8 cellular contexts compared by ENCODE assay signal in genomic region chr16:2753523-2754020, GRCh38. TPM values are rescaled to one million over a fixed set of nuclear protein-coding genes. Genes with fewer than 3 reads are reported as not detected.
DNase-seq lines count a peak whose midpoint lies in the region; ATAC-seq, FAIRE-seq and TF ChIP-seq lines count a peak whose summit lies in the region.

No MANE protein-coding gene starts in this region.

- H3K27me3 ChIP-seq in heart left ventricle, result no peaks in the 10 kb centered on the region
- H3K27me3 ChIP-seq in GM12878 (replicated peaks in 1 of 2; ENCODE audit: control insufficient read depth in 2 of 2, insufficient read depth in 2 of 2, low read length in 1 of 2), result no peaks in the 10 kb centered on the region
- H3K27me3 ChIP-seq in liver (ENCODE audit: control insufficient read depth in 4 of 4, insufficient read depth in 4 of 4, low read length in 3 of 4), result no peaks in the 10 kb centered on the region
- H3K27me3 ChIP-seq in tibial artery, result no peaks in the 10 kb centered on the region

- H3K9ac ChIP-seq in GM12878 (ENCODE audit: control insufficient read depth, insufficient read depth, low read length) (peak overlapping the region; percentile 98), liver (ENCODE audit: low read depth in 1 of 2, low read length in 2 of 2) (peak overlapping the region; percentile 89 to 92)

- peaks cover 72% of the 10 kb centered on the region for H3K79me2 ChIP-seq in GM12878 (ENCODE audit: control insufficient read depth, insufficient read depth, low read length)

- TF ChIP-seq POLR2A in heart left ventricle (IDR thresholded peaks at IDR 0.05) (no peak), GM12878 (IDR thresholded peaks at IDR 0.05; ENCODE audit: low read depth, low read length) (no peak)

- TF ChIP-seq RAD21 in GM12878 (IDR thresholded peaks at IDR 0.05; ENCODE audit: insufficient read depth, low read depth, low read length), result no peak
- TF ChIP-seq RAD21 in liver (IDR thresholded peaks at IDR 0.05), result no peak

- in situ Hi-C loops in GM12878 (cut with MboI), result no loop called here
- in situ Hi-C loops in G401 (cut with HindIII; ENCODE audit: low sequenced_read_pairs), result no loop called here

- peaks cover 29% of the 10 kb centered on the region for H4K20me1 ChIP-seq in GM12878 (ENCODE audit: control insufficient read depth, insufficient read depth)

- H2AFZ ChIP-seq in GM12878 (ENCODE audit: control insufficient read depth, low read depth, low read length), result no peak overlapping the region

- TF ChIP-seq CTCF in heart left ventricle (IDR thresholded peaks at IDR 0.05), result no peak
- TF ChIP-seq CTCF in GM12878 (IDR thresholded peaks at IDR 0.05 in 2 of 3, conservative IDR thresholded peaks at IDR 0.05 in 1 of 3; ENCODE audit: control insufficient read depth in 2 of 3, extremely low read depth in 1 of 3, insufficient read depth in 1 of 3, low read depth in 3 of 3, low read length in 3 of 3), result no peak
- TF ChIP-seq CTCF in liver (IDR thresholded peaks at IDR 0.05; ENCODE audit: low read depth, low read length, missing input control), result no peak
- TF ChIP-seq CTCF in tibial artery (IDR thresholded peaks at IDR 0.05), result no peak

- H3K27ac ChIP-seq in heart left ventricle, result peak overlapping the region in 11 of 12 donors; percentile 97 to 100 (median 98)
- peak overlapping the region; percentile 99 for H3K27ac ChIP-seq in GM12878 (ENCODE audit: control insufficient read depth, insufficient read depth)
- peak overlapping the region; percentile 94 to 98 for H3K27ac ChIP-seq in liver (ENCODE audit: low read depth in 1 of 2, low read length in 2 of 2)
- peak overlapping the region; percentile 89 to 100 for H3K27ac ChIP-seq in tibial artery

- H3K4me1 ChIP-seq in heart left ventricle (peaks cover 11 to 53% (median 47%) of the 10 kb centered on the region in 12 donors), GM12878 (ENCODE audit: control insufficient read depth, insufficient read depth, low read length) (peaks cover 17% of the 10 kb centered on the region; the same call in 1 of the 2 replicates), liver (ENCODE audit: control insufficient read depth in 4 of 4, insufficient read depth in 4 of 4, low read length in 3 of 4) (peaks cover 14 to 44% (median 25%) of the 10 kb centered on the region in 4 donors), tibial artery (peaks cover 0 to 52% (median 37%) of the 10 kb centered on the region in 4 donors)

- no peak for TF ChIP-seq EP300 in GM12878 (IDR thresholded peaks at IDR 0.05; ENCODE audit: borderline replicate concordance in 1 of 2, control insufficient read depth in 1 of 2, low read depth in 2 of 2, low read length in 2 of 2)

- POLR2A ChIA-PET in GM12878 (lab: Charles Lee), result interaction anchor here (0.5 to 3.3 kb wide), 3 partner anchors 24 to 71 kb away, joined by 5 to 27 read pairs (median 5); partner anchors contain the start of genes ELOB and KCTD5

- DNase-seq in heart left ventricle (peak in 1 of 5 donors; percentile 33), Right ventricle myocardium inferior (ENCODE audit: missing footprints) (no peak), GM12878 (ENCODE audit: low read depth, low spot score) (no peak), tibial artery (no peak), G401 (ENCODE audit: low spot score) (no peak)

- H3K36me3 ChIP-seq in heart left ventricle, result peaks cover 0 to 29% (median 23%) of the 10 kb centered on the region in 9 donors
- peaks cover 15 to 27% of the 10 kb centered on the region in 2 experiments for H3K36me3 ChIP-seq in GM12878 (ENCODE audit: control insufficient read depth in 2 of 2, insufficient read depth in 2 of 2, low read length in 1 of 2)
- H3K36me3 ChIP-seq in liver (ENCODE audit: control insufficient read depth in 4 of 4, insufficient read depth in 3 of 4, low read depth in 1 of 4, low read length in 3 of 4), result peaks cover 8 to 19% (median 18%) of the 10 kb centered on the region in 4 donors
- peaks cover 14 to 26% (median 15%) of the 10 kb centered on the region in 3 donors for H3K36me3 ChIP-seq in tibial artery

- H3K9me3 ChIP-seq in heart left ventricle (no peaks in the 10 kb centered on the region), GM12878 (replicated peaks; ENCODE audit: control insufficient read depth, insufficient read depth, low read length) (no peaks in the 10 kb centered on the region; the same call in 2 of the 3 replicates), liver (ENCODE audit: control insufficient read depth in 4 of 4, low read length in 3 of 4) (no peaks in the 10 kb centered on the region), tibial artery (no peaks in the 10 kb centered on the region)

- SMC1A ChIA-PET in GM12878 (lab: Charles Lee; ENCODE audit: uncharacterized antibody, unreplicated experiment), result interaction anchor here (2.8 kb wide), 1 partner anchor 25 kb away, joined by 7 read pairs; no protein-coding TSS in a partner anchor

- H3K4me3 ChIP-seq in heart left ventricle (peak overlapping the region; percentile 56 to 99 (median 88)), GM12878 (peak overlapping the region; percentile 98), liver (ENCODE audit: low read depth in 1 of 3, low read length in 3 of 3) (peak overlapping the region; percentile 83 to 88 (median 88)), tibial artery (peak overlapping the region; percentile 84 to 90)

- no peak for FAIRE-seq in GM12878 (lab: Jason Lieb, UNC)

- H3K4me2 ChIP-seq in GM12878 (ENCODE audit: control insufficient read depth, insufficient read depth), result peak overlapping the region; percentile 78

- intact Hi-C loops in heart left ventricle (cut with DNase I) (loop anchor here in 6 of 10 donors (2.0 to 10.0 kb wide), 5 partner anchors 15 to 79 kb away; partner anchors contain the start of genes ELOB (in 4 of the 6) and KCTD5 (in 1 of the 6)), Right ventricle myocardium inferior (cut with DNase I) (loop anchor here (2.0 kb wide), 1 partner anchor 115 kb away; no protein-coding TSS in a partner anchor), GM12878 (cut with micrococcal nuclease; ENCODE audit: unreplicated experiment) (loop anchor here (2.0 kb wide), 1 partner anchor 23 kb away; the partner anchor contains the start of gene ELOB), tibial artery (cut with DNase I; ENCODE audit: low total_unique reads) (loop anchor here (2.0 kb wide), 1 partner anchor 23 kb away; the partner anchor contains the start of gene ELOB)

- RAD21 ChIA-PET in GM12878 (lab: Charles Lee; ENCODE audit: unreplicated experiment), result interaction anchor here (0.6 to 1.3 kb wide), 6 partner anchors 21 to 1458 kb away, joined by 3 to 4 read pairs (median 3); partner anchors contain the start of genes ELOB and PRSS27

- no TSS peak for BruUV-seq in GM12878 (replicated peaks; lab: Mats Ljungman, UMichigan)

- 1 to 2% (median 1%) methylated on average over 17 of the region's 17 CpGs for WGBS in heart left ventricle, 4 donors
- under 1% methylated on average over 17 of the region's 17 CpGs for WGBS in GM12878 (ENCODE audit: insufficient coverage, insufficient replicate concordance, low lambda C conversion rate, missing lambda C conversion rate)
- WGBS in liver, result under 1% methylated on average over 17 of the region's 17 CpGs

- CTCF ChIA-PET in GM12878 (lab: Yijun Ruan, JAX), result no interaction called here

- ATAC-seq in heart left ventricle (no peak), Right ventricle myocardium inferior (no peak), GM12878 (no peak), GM19455 (IDR thresholded peaks at IDR 0.05; ENCODE audit: unreplicated experiment) (no peak), HG03442 (IDR thresholded peaks at IDR 0.05; ENCODE audit: unreplicated experiment) (no peak)

RNA-seq across cellular contexts. Expression of gene SRRM2, which starts 1.1 kb away (rescaled TPM):
- total RNA-seq in heart left ventricle, result 100 to 1,000 TPM; 112 to 315 (median 233) TPM
- 100 to 1,000 TPM; 196 to 540 TPM for polyA plus RNA-seq in heart left ventricle
- 239 TPM for total RNA-seq in Right ventricle myocardium inferior
- total RNA-seq in GM12878 (2013; cell fraction: nucleolus; rRNA removed), result 433 and 461 TPM in 2 replicates
- 45.0 and 58.5 TPM in 2 replicates for total RNA-seq in GM12878 (2014; rRNA removed)
- 66.4 and 68.1 TPM in 2 replicates for total RNA-seq in GM12878 (2014; rRNA removed; fragmentation: Illumina TruSeq; extraction: Trizol)
- 420 and 483 TPM in 2 replicates for total RNA-seq in GM12878 (2021)
- polyA plus RNA-seq in GM12878 (2011; ENCODE audit: low read depth), result 162 TPM
- 96.5 and 129 TPM in 2 replicates for polyA plus RNA-seq in GM12878 (2011; rRNA removed)
- 199 and 209 TPM in 2 replicates for polyA plus RNA-seq in GM12878 (2011; cell fraction: cytosol; rRNA removed)
- polyA plus RNA-seq in GM12878 (2011; cell fraction: nucleus; rRNA removed), result 2,282 and 3,207 TPM in 2 replicates
- polyA plus RNA-seq in GM12878 (2012), result 479 and 774 TPM in 2 replicates
- polyA plus RNA-seq in GM12878 (2014; fragmentation: Illumina TruSeq; extraction: Trizol), result 402 and 463 TPM in 2 replicates
- 10 to 100 TPM; 30.1 to 73.0 TPM for polyA plus RNA-seq in GM12878 (2014; fragmentation: Nextera tagmentation; extraction: Ambion mirVana)
- polyA plus RNA-seq in GM12878 (2014; rRNA removed), result 502 and 661 TPM in 2 replicates
- 100 to 1,000 TPM; 262 to 266 TPM for polyA plus RNA-seq in GM12878 (2016; fragmentation: Nextera tagmentation; extraction: Ambion mirVana)
- 68.3 and 115 TPM in 2 replicates for polyA minus RNA-seq in GM12878 (2011; rRNA and poly(A)+ RNA removed)
- 104 and 110 TPM in 2 replicates for polyA minus RNA-seq in GM12878 (2011; cell fraction: cytosol; rRNA and poly(A)+ RNA removed)
- 146 and 241 TPM in 2 replicates for polyA minus RNA-seq in GM12878 (2011; cell fraction: nucleus; rRNA and poly(A)+ RNA removed)
- 100 to 1,000 TPM in 1 of 2 donors, 10 to 100 TPM in 1; 84.8 to 119 TPM for total RNA-seq in liver
- 100 to 1,000 TPM; 147 to 199 TPM for polyA plus RNA-seq in liver
- total RNA-seq in G401 (2014; rRNA removed; shearing (Covaris generic)), result 23.0 and 44.7 TPM in 2 replicates

RNA-seq across cellular contexts. Expression of gene ELOB, which starts 23.5 kb away (rescaled TPM):
- total RNA-seq in heart left ventricle (1,000 to 10,000 TPM in 1 of 9 donors, 100 to 1,000 TPM in 8; 213 to 1,067 (median 294) TPM), Right ventricle myocardium inferior (336 TPM), GM12878 (2014; rRNA removed) (177 and 258 TPM in 2 replicates), GM12878 (2014; rRNA removed; fragmentation: Illumina TruSeq; extraction: Trizol) (133 and 154 TPM in 2 replicates), GM12878 (2021) (211 and 219 TPM in 2 replicates), liver (100 to 1,000 TPM; 114 to 395 TPM)
- polyA plus RNA-seq in heart left ventricle (100 to 1,000 TPM; 462 to 926 TPM), GM12878 (2011; rRNA removed) (72.8 and 219 TPM in 2 replicates), GM12878 (2014; fragmentation: Illumina TruSeq; extraction: Trizol) (5.0 and 86.9 TPM in 2 replicates), GM12878 (2014; fragmentation: Nextera tagmentation; extraction: Ambion mirVana) (100 to 1,000 TPM; 752 to 823 TPM), GM12878 (2014; rRNA removed) (268 and 337 TPM in 2 replicates), GM12878 (2016; fragmentation: Nextera tagmentation; extraction: Ambion mirVana) (100 to 1,000 TPM; 487 to 534 TPM), liver (100 to 1,000 TPM; 252 to 374 TPM)
- 6.4 and 12.2 TPM in 2 replicates for total RNA-seq in GM12878 (2013; cell fraction: nucleolus; rRNA removed)
- 321 TPM for polyA plus RNA-seq in GM12878 (2011; ENCODE audit: low read depth)
- polyA plus RNA-seq in GM12878 (2011; cell fraction: cytosol; rRNA removed), result 556 and 601 TPM in 2 replicates
- 162 and 166 TPM in 2 replicates for polyA plus RNA-seq in GM12878 (2011; cell fraction: nucleus; rRNA removed)
- polyA plus RNA-seq in GM12878 (2012), result 162 and 263 TPM in 2 replicates
- polyA minus RNA-seq in GM12878 (2011; rRNA and poly(A)+ RNA removed), result 84.6 and 103 TPM in 2 replicates
- 44.1 and 53.4 TPM in 2 replicates for polyA minus RNA-seq in GM12878 (2011; cell fraction: cytosol; rRNA and poly(A)+ RNA removed)
- 17.8 and 20.5 TPM in 2 replicates for polyA minus RNA-seq in GM12878 (2011; cell fraction: nucleus; rRNA and poly(A)+ RNA removed)
- total RNA-seq in G401 (2014; rRNA removed; shearing (Covaris generic)), result 178 and 250 TPM in 2 replicates

RNA-seq across cellular contexts. Expression of gene PRSS27, which starts 33.5 kb away (rescaled TPM):
- total RNA-seq in heart left ventricle (1 to 10 TPM in 1 of 9 donors, under 1 TPM in 5, not detected in 3; 0.19 to 1.3 (median 0.53) TPM), Right ventricle myocardium inferior (0.30 TPM), GM12878 (2014; rRNA removed) (0.71 and 1.4 TPM in 2 replicates), GM12878 (2014; rRNA removed; fragmentation: Illumina TruSeq; extraction: Trizol) (0.27 and 0.37 TPM in 2 replicates), GM12878 (2021) (0.97 and 1.8 TPM in 2 replicates), liver (1 to 10 TPM in 1 of 2 donors, under 1 TPM in 1; 0.05 to 1.5 TPM)
- polyA plus RNA-seq in heart left ventricle (under 1 TPM; 0.25 to 0.38 TPM), GM12878 (2011; rRNA removed) (0.49 and 0.65 TPM in 2 replicates), GM12878 (2014; fragmentation: Illumina TruSeq; extraction: Trizol) (0.18 TPM in 1 of 2 replicates, not detected in the other), GM12878 (2014; fragmentation: Nextera tagmentation; extraction: Ambion mirVana) (not detected), GM12878 (2014; rRNA removed) (0.86 and 1.8 TPM in 2 replicates), GM12878 (2016; fragmentation: Nextera tagmentation; extraction: Ambion mirVana) (under 1 TPM; 0.21 to 0.36 TPM), liver (under 1 TPM in 1 of 2 donors, not detected in 1; 0.22 TPM)
- 3.9 and 4.2 TPM in 2 replicates for total RNA-seq in GM12878 (2013; cell fraction: nucleolus; rRNA removed)
- 0.58 TPM for polyA plus RNA-seq in GM12878 (2011; ENCODE audit: low read depth)
- 1.5 and 2.6 TPM in 2 replicates for polyA plus RNA-seq in GM12878 (2011; cell fraction: cytosol; rRNA removed)
- polyA plus RNA-seq in GM12878 (2011; cell fraction: nucleus; rRNA removed), result 4.2 and 4.3 TPM in 2 replicates
- polyA plus RNA-seq in GM12878 (2012), result 0.90 and 1.6 TPM in 2 replicates
- polyA minus RNA-seq in GM12878 (2011; rRNA and poly(A)+ RNA removed), result 0.37 and 1.6 TPM in 2 replicates
- polyA minus RNA-seq in GM12878 (2011; cell fraction: cytosol; rRNA and poly(A)+ RNA removed), result 0.83 and 1.5 TPM in 2 replicates
- 0.60 and 1.1 TPM in 2 replicates for polyA minus RNA-seq in GM12878 (2011; cell fraction: nucleus; rRNA and poly(A)+ RNA removed)
- total RNA-seq in G401 (2014; rRNA removed; shearing (Covaris generic)), result 1.2 and 1.4 TPM in 2 replicates

RNA-seq across cellular contexts. Expression of gene PRSS33, which starts 33.8 kb away (rescaled TPM):
- total RNA-seq in heart left ventricle (not detected), Right ventricle myocardium inferior (not detected), GM12878 (2014; rRNA removed) (not detected in 2 replicates), GM12878 (2014; rRNA removed; fragmentation: Illumina TruSeq; extraction: Trizol) (not detected in 2 replicates), GM12878 (2021) (not detected in 2 replicates), liver (not detected)
- polyA plus RNA-seq in heart left ventricle (not detected), GM12878 (2011; rRNA removed) (not detected in 2 replicates), GM12878 (2014; fragmentation: Illumina TruSeq; extraction: Trizol) (not detected in 2 replicates), GM12878 (2014; fragmentation: Nextera tagmentation; extraction: Ambion mirVana) (not detected), GM12878 (2014; rRNA removed) (not detected in 2 replicates), GM12878 (2016; fragmentation: Nextera tagmentation; extraction: Ambion mirVana) (not detected), liver (not detected)
- total RNA-seq in GM12878 (2013; cell fraction: nucleolus; rRNA removed), result not detected in 2 replicates
- not detected for polyA plus RNA-seq in GM12878 (2011; ENCODE audit: low read depth)
- polyA plus RNA-seq in GM12878 (2011; cell fraction: cytosol; rRNA removed), result not detected in 2 replicates
- polyA plus RNA-seq in GM12878 (2011; cell fraction: nucleus; rRNA removed), result not detected in 2 replicates
- not detected in 2 replicates for polyA plus RNA-seq in GM12878 (2012)
- polyA minus RNA-seq in GM12878 (2011; rRNA and poly(A)+ RNA removed), result not detected in 2 replicates
- polyA minus RNA-seq in GM12878 (2011; cell fraction: cytosol; rRNA and poly(A)+ RNA removed), result not detected in 2 replicates
- not detected in 2 replicates for polyA minus RNA-seq in GM12878 (2011; cell fraction: nucleus; rRNA and poly(A)+ RNA removed)
- 0.07 and 10.6 TPM in 2 replicates for total RNA-seq in G401 (2014; rRNA removed; shearing (Covaris generic))

RNA-seq across cellular contexts. Expression of gene PRSS41, which starts 44.7 kb away (rescaled TPM):
- total RNA-seq in heart left ventricle (not detected), Right ventricle myocardium inferior (not detected), GM12878 (2014; rRNA removed) (not detected in 2 replicates), GM12878 (2014; rRNA removed; fragmentation: Illumina TruSeq; extraction: Trizol) (not detected in 2 replicates), GM12878 (2021) (not detected in 2 replicates), liver (not detected)
- polyA plus RNA-seq in heart left ventricle (not detected), GM12878 (2011; rRNA removed) (not detected in 2 replicates), GM12878 (2014; fragmentation: Illumina TruSeq; extraction: Trizol) (not detected in 2 replicates), GM12878 (2014; fragmentation: Nextera tagmentation; extraction: Ambion mirVana) (not detected), GM12878 (2014; rRNA removed) (not detected in 2 replicates), GM12878 (2016; fragmentation: Nextera tagmentation; extraction: Ambion mirVana) (not detected), liver (not detected)
- total RNA-seq in GM12878 (2013; cell fraction: nucleolus; rRNA removed), result not detected in 2 replicates
- not detected for polyA plus RNA-seq in GM12878 (2011; ENCODE audit: low read depth)
- not detected in 2 replicates for polyA plus RNA-seq in GM12878 (2011; cell fraction: cytosol; rRNA removed)
- polyA plus RNA-seq in GM12878 (2011; cell fraction: nucleus; rRNA removed), result not detected in 2 replicates
- polyA plus RNA-seq in GM12878 (2012), result not detected in 2 replicates
- polyA minus RNA-seq in GM12878 (2011; rRNA and poly(A)+ RNA removed), result not detected in 2 replicates
- polyA minus RNA-seq in GM12878 (2011; cell fraction: cytosol; rRNA and poly(A)+ RNA removed), result not detected in 2 replicates
- polyA minus RNA-seq in GM12878 (2011; cell fraction: nucleus; rRNA and poly(A)+ RNA removed), result not detected in 2 replicates
- not detected in 2 replicates for total RNA-seq in G401 (2014; rRNA removed; shearing (Covaris generic))
